Comparison of ENCODE assay signal across 1 cellular context in genomic region chr1:67041836-67042503, GRCh38.
TF ChIP-seq lines count a peak whose summit lies in the region.

No MANE protein-coding gene starts in this region.

TF ChIP-seq in SK-N-SH treated with all-trans-retinoic acid at 6 μM for 48 hours, 23 proteins besides CTCF, POLR2A, EP300 and RAD21 (continued from another document):
- TF ChIP-seq CREB5 (CRISPR knock-in tag; IDR thresholded peaks at IDR 0.05; ENCODE audit: low read depth) (no peak), TSHZ2 (CRISPR knock-in tag; IDR thresholded peaks at IDR 0.05) (no peak), ZNF8 (CRISPR knock-in tag; IDR thresholded peaks at IDR 0.05) (no peak)
TF ChIP-seq in SK-N-SH treated with all-trans-retinoic acid at 6 μM for 48 hours: peak in this region for 0.
